In genomic region chr6:88985901-88986300, GRCh38 we compare ENCODE assay signal across 19 cellular contexts. TPM values are rescaled to one million over a fixed set of nuclear protein-coding genes. Genes with fewer than 3 reads are reported as not detected.
DNase-seq lines count a peak whose midpoint lies in the region; ATAC-seq, FAIRE-seq and TF ChIP-seq lines count a peak whose summit lies in the region.
"Had no signal": no experiment of that assay in that cellular context is flagged by ENCODE, and none has a peak within 500 bp of the region (broad histone marks: within the 10 kb centered on the region; RNA-seq: fewer than 3 reads in every experiment).

No MANE protein-coding gene starts in this region.

- H3K9me3 ChIP-seq in HepG2 (ENCODE audit: low read length), result no peaks in the 10 kb centered on the region
- H3K9me3 ChIP-seq: HAP-1 had no signal

- H3K9me3 Mint-ChIP-seq in type B pancreatic cell, result no peaks in the 10 kb centered on the region
- H3K9me3 Mint-ChIP-seq: CD4-positive, alpha-beta T cell; HFFc6 had no signal

- TF ChIP-seq EP300 in HepG2 (IDR thresholded peaks at IDR 0.05; ENCODE audit: low read depth in 2 of 2, low read length in 2 of 2) (peak in 1 of 2 experiments; percentile 90; a peak in 2 of 4 replicates), HepG2 (CRISPR knock-in tag; IDR thresholded peaks at IDR 0.05; ENCODE audit: borderline replicate concordance) (peak; percentile 82)

- peak; percentile 49 for FAIRE-seq in HepG2 (lab: Jason Lieb, UNC)
- FAIRE-seq: GM19239, H1 had no signal

- peak overlapping the region; percentile 32 for H3K27ac Mint-ChIP-seq in type B pancreatic cell
- H3K27ac Mint-ChIP-seq: B cell; CD4-positive, alpha-beta T cell; HFFc6 had no signal

- TF ChIP-seq CTCF in HepG2 (CRISPR knock-in tag; IDR thresholded peaks at IDR 0.05) (no peak), type B pancreatic cell (conservative IDR thresholded peaks at IDR 0.05) (no peak), GM10248 (IDR thresholded peaks at IDR 0.05; ENCODE audit: control extremely low read depth, extremely low read depth, low read depth, missing control alignments) (no peak)

- H3K36me3 ChIP-seq in HepG2 (replicated peaks in 1 of 2; ENCODE audit: control insufficient read depth in 1 of 2, insufficient read depth in 2 of 2, low read length in 2 of 2), result no peaks in the 10 kb centered on the region
- H3K36me3 ChIP-seq: HAP-1 had no signal

- H3K4me1 Mint-ChIP-seq in type B pancreatic cell (ENCODE audit: unreplicated experiment), result no peaks in the 10 kb centered on the region
- H3K4me1 Mint-ChIP-seq: B cell had no signal

- peak overlapping the region; percentile 33 for H3K27ac ChIP-seq in HepG2 (ENCODE audit: extremely low read length, insufficient read depth, low read length)

- no TSS peak for BruUV-seq in HepG2 (replicated peaks; lab: Mats Ljungman, UMichigan)

- no peaks in the 10 kb centered on the region for H4K20me1 ChIP-seq in HepG2 (ENCODE audit: insufficient read depth, low read length)

- intact Hi-C loops in HepG2 (cut with micrococcal nuclease; ENCODE audit: unreplicated experiment), result loop anchor here (10.0 kb wide), 1 partner anchor 389 kb away; no protein-coding TSS in a partner anchor

- no peak overlapping the region for H3K4me3 Mint-ChIP-seq in type B pancreatic cell
- H3K4me3 Mint-ChIP-seq: B cell; CD4-positive, alpha-beta T cell; HFFc6 had no signal

- H3K4me1 ChIP-seq in HepG2 (ENCODE audit: insufficient read depth, low read length), result peaks cover 37% of the 10 kb centered on the region
- H3K4me1 ChIP-seq: HAP-1 had no signal

- DNase-seq in DMS53 treated with DMSO at 0.1 percent for 48 hours (lab: John Stamatoyannopoulos, UW; ENCODE audit: unreplicated experiment) (peak; percentile 1), amniotic epithelial cell (ENCODE audit: low read depth) (peak; percentile 28), HepG2 (ENCODE audit: low spot score) (peak; percentile 87), type B pancreatic cell (ENCODE audit: extremely low spot score, unreplicated experiment) (no peak), GM10248 (ENCODE audit: extremely low spot score) (no peak), RPMI8226 (no peak)
- DNase-seq: C1 segment of cervical spinal cord; Calu3; CD4-positive, alpha-beta T cell; DMS 273 treated with DMSO at 0.1 percent for 48 hours; DND-41; GDM1; HFFc6; IMR-90 had no signal

- in situ Hi-C loops in HepG2 (cut with HindIII; ENCODE audit: extremely low pct_ligation_motif_present, low pct_unique_long_range_greater_than_20kb), result loop anchor here (10.0 kb wide), 1 partner anchor 99 kb away; the partner anchor contains the start of gene PNRC1

- H3K9ac ChIP-seq in HepG2 (ENCODE audit: insufficient read depth, low read depth, low read length), result no peak overlapping the region

- H2AFZ ChIP-seq in HepG2 (ENCODE audit: low read length), result no peak overlapping the region

- no peak for TF ChIP-seq POLR2A in HepG2 (IDR thresholded peaks at IDR 0.05; ENCODE audit: insufficient read depth in 1 of 2, low read depth in 2 of 2, low read length in 2 of 2)

- POLR2A ChIA-PET in HepG2 (lab: Yijun Ruan, JAX) (interaction anchor here (3.7 kb wide), 1 partner anchor 95 kb away, joined by 15 read pairs; the partner anchor contains the start of gene PNRC1), GM10248 (lab: Yijun Ruan, JAX) (no interaction called here)

- no peaks in the 10 kb centered on the region for H3K27me3 Mint-ChIP-seq in type B pancreatic cell
- H3K27me3 Mint-ChIP-seq: B cell; CD4-positive, alpha-beta T cell had no signal

- ATAC-seq in HepG2 (peak; percentile 85), GM21825 (IDR thresholded peaks at IDR 0.05; ENCODE audit: unreplicated experiment) (no peak)

- CTCF ChIA-PET in HepG2 (lab: Yijun Ruan, JAX; ENCODE audit: low intra/inter-chr PET ratio, low total read pairs), result no interaction called here
- CTCF ChIA-PET in GM10248 (lab: Yijun Ruan, JAX), result interaction anchor here (1.4 to 3.9 kb wide), 2 partner anchors 12 to 14 kb away, joined by 3 to 14 read pairs; no protein-coding TSS in a partner anchor

- no peak for TF ChIP-seq RAD21 in HepG2 (CRISPR knock-in tag; IDR thresholded peaks at IDR 0.05)

- no peaks in the 10 kb centered on the region for H3K79me2 ChIP-seq in HepG2 (ENCODE audit: insufficient read depth, low read length)

- no peak overlapping the region for H3K4me3 ChIP-seq in HepG2 (replicated peaks in 1 of 3; ENCODE audit: insufficient read depth in 1 of 3, low read depth in 2 of 3, low read length in 3 of 3)
- H3K4me3 ChIP-seq: HAP-1 had no signal

- H3K27me3 ChIP-seq in HepG2 (ENCODE audit: control insufficient read depth in 1 of 2, insufficient read depth in 2 of 2, low read length in 2 of 2), result no peaks in the 10 kb centered on the region

- H3K4me2 ChIP-seq in HepG2 (ENCODE audit: low read depth, low read length), result peak overlapping the region; percentile 30

- H3K36me3 Mint-ChIP-seq in type B pancreatic cell, result no peaks in the 10 kb centered on the region

TF ChIP-seq in HepG2, 621 proteins besides CTCF, POLR2A, EP300 and RAD21 (continues in another document):
- no peak for TF ChIP-seq KDM1A (CRISPR knock-in tag; IDR thresholded peaks at IDR 0.05)
- TF ChIP-seq, protein P1, sequence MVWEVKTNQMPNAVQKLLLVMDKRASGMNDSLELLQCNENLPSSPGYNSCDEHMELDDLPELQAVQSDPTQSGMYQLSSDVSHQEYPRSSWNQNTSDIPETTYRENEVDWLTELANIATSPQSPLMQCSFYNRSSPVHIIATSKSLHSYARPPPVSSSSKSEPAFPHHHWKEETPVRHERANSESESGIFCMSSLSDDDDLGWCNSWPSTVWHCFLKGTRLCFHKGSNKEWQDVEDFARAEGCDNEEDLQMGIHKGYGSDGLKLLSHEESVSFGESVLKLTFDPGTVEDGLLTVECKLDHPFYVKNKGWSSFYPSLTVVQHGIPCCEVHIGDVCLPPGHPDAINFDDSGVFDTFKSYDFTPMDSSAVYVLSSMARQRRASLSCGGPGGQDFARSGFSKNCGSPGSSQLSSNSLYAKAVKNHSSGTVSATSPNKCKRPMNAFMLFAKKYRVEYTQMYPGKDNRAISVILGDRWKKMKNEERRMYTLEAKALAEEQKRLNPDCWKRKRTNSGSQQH (CRISPR knock-in tag; IDR thresholded peaks at IDR 0.05; ENCODE audit: low read depth), result 0 out of 2 replicates have a peak, but pooled peaks have one; percentile 23
- TF ChIP-seq, protein P2, sequence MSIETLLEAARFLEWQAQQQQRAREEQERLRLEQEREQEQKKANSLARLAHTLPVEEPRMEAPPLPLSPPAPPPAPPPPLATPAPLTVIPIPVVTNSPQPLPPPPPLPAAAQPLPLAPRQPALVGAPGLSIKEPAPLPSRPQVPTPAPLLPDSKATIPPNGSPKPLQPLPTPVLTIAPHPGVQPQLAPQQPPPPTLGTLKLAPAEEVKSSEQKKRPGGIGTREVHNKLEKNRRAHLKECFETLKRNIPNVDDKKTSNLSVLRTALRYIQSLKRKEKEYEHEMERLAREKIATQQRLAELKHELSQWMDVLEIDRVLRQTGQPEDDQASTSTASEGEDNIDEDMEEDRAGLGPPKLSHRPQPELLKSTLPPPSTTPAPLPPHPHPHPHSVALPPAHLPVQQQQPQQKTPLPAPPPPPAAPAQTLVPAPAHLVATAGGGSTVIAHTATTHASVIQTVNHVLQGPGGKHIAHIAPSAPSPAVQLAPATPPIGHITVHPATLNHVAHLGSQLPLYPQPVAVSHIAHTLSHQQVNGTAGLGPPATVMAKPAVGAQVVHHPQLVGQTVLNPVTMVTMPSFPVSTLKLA (IDR thresholded peaks at IDR 0.05), result peak; percentile 28; the same call in 1 of the 2 replicates

RNA-seq across cellular contexts. Expression of gene RNGTT, which starts 22.5 kb away (rescaled TPM):
- total RNA-seq in HepG2 (2016; rRNA removed; fragmentation: Illumina TruSeq; extraction: Trizol) (22.6 and 27.8 TPM in 2 replicates), type B pancreatic cell (ENCODE audit: low replicate concordance) (12.1 and 13.4 TPM in 2 replicates)
- total RNA-seq in HepG2 (2016; cell fraction: cytosol; rRNA removed; fragmentation: Illumina TruSeq; extraction: Trizol; ENCODE audit: low read depth), result 9.6 and 10.9 TPM in 2 replicates
- 22.5 and 29.5 TPM in 2 replicates for total RNA-seq in HepG2 (2016; cell fraction: insoluble cytoplasmic fraction; rRNA removed; fragmentation: Illumina TruSeq; extraction: Trizol)
- total RNA-seq in HepG2 (2016; cell fraction: membrane; rRNA removed; fragmentation: Illumina TruSeq; extraction: Trizol), result 7.0 and 7.3 TPM in 2 replicates
- total RNA-seq in HepG2 (2016; cell fraction: nucleus; rRNA removed; fragmentation: Illumina TruSeq; extraction: Trizol), result 33.0 and 33.7 TPM in 2 replicates
- polyA plus RNA-seq in HepG2 (2011; rRNA removed), result 5.6 and 6.0 TPM in 2 replicates
- 2.5 and 3.9 TPM in 2 replicates for polyA plus RNA-seq in HepG2 (2011; cell fraction: cytosol; rRNA removed)
- polyA plus RNA-seq in HepG2 (2011; cell fraction: nucleus; rRNA removed), result 7.0 and 7.7 TPM in 2 replicates
- 9.8 and 10.1 TPM in 2 replicates for polyA plus RNA-seq in HepG2 (2012)
- polyA plus RNA-seq in HepG2 (2016; cell fraction: cytosol; fragmentation: Illumina TruSeq; extraction: Trizol; ENCODE audit: low read depth), result 0.67 and 0.70 TPM in 2 replicates
- polyA plus RNA-seq in HepG2 (2016; cell fraction: insoluble cytoplasmic fraction; fragmentation: Illumina TruSeq; extraction: Trizol; ENCODE audit: low read depth), result 19.1 and 21.4 TPM in 2 replicates
- polyA plus RNA-seq in HepG2 (2016; cell fraction: membrane; fragmentation: Illumina TruSeq; extraction: Trizol; ENCODE audit: low read depth), result 2.3 and 2.4 TPM in 2 replicates
- 11.7 and 13.7 TPM in 2 replicates for polyA plus RNA-seq in HepG2 (2016; cell fraction: nucleus; fragmentation: Illumina TruSeq; extraction: Trizol; ENCODE audit: insufficient read depth, low read depth)
- polyA minus RNA-seq in HepG2 (2011; rRNA and poly(A)+ RNA removed; ENCODE audit: low replicate concordance), result 5.2 and 6.4 TPM in 2 replicates
- 7.4 and 8.7 TPM in 2 replicates for polyA minus RNA-seq in HepG2 (2011; cell fraction: cytosol; rRNA and poly(A)+ RNA removed)
- polyA minus RNA-seq in HepG2 (2011; cell fraction: nucleus; rRNA and poly(A)+ RNA removed), result 34.9 and 46.0 TPM in 2 replicates

Comparison
In these comparisons a context has a peak if more than half of its experiments do, and no peak if none do; other contexts are left out.
1. DNase-seq: peak in DMS53 treated with DMSO at 0.1 percent for 48 hours (single experiment), amniotic epithelial cell (single experiment) and HepG2 (single experiment); none in type B pancreatic cell (single experiment), GM10248 (single experiment) and RPMI8226 (single experiment).